In genomic region chr6:157323114-157323923, GRCh38 we compare ENCODE assay signal across 8 cellular contexts. TPM values are rescaled to one million over a fixed set of nuclear protein-coding genes. Genes with fewer than 3 reads are reported as not detected.
A peak's percentile ranks its signal among the peaks of the same experiment; 100 is the strongest.
DNase-seq lines count a peak whose midpoint lies in the region; ATAC-seq and TF ChIP-seq lines count a peak whose summit lies in the region.

TSS of gene TMEM242 (minus strand) at chr6:157323519. CDS start at chr6:157323499, 20 bp downstream.

- H3K27me3 ChIP-seq in AG04450 (ENCODE audit: control insufficient read depth, insufficient read depth, low read length) = no peaks in the 10 kb centered on the region
- H3K27me3 ChIP-seq in dorsolateral prefrontal cortex = no peaks in the 10 kb centered on the region

- H3K4me3 ChIP-seq in AG04450 (ENCODE audit: low read depth, low read length) = peak within 1 kb of the TSS; percentile 74
- H3K4me3 ChIP-seq in dorsolateral prefrontal cortex = peak within 1 kb of the TSS; percentile 61 to 99 (median 90)

- POLR2A ChIA-PET in AG04450 (lab: Yijun Ruan, JAX) = interaction anchor here (0.9 to 1.7 kb wide), 5 partner anchors 9 to 346 kb away, joined by 3 to 7 read pairs (median 5); no protein-coding TSS in a partner anchor

- CTCF ChIA-PET in AG04450 (lab: Charles Lee) = interaction anchor here (0.5 to 4.1 kb wide), 13 partner anchors 8 to 749 kb away, joined by 3 to 18 read pairs (median 4); no protein-coding TSS in a partner anchor

- H3K27ac ChIP-seq in AG04450 (ENCODE audit: low read depth, low read length) = peak within 1 kb of the TSS; percentile 85
- peak within 1 kb of the TSS; percentile 73 to 99 (median 93) for H3K27ac ChIP-seq in dorsolateral prefrontal cortex

- H3K9me3 ChIP-seq in AG04450 (ENCODE audit: control insufficient read depth, insufficient read depth, low read length) = no peaks in the 10 kb centered on the region; the same call in 1 of the 2 replicates

- DNase-seq in AG04450 (ENCODE audit: low read depth, low spot score) (peak; percentile 82), GM19240 (ENCODE audit: insufficient read length, low spot score) (peak; percentile 76), dorsolateral prefrontal cortex (peak; percentile 83 to 94 (median 90)), medulla oblongata (ENCODE audit: extremely low spot score) (peak; percentile 91), DMS114 treated with DMSO at 0.1 percent for 48 hours (lab: John Stamatoyannopoulos, UW; ENCODE audit: unreplicated experiment) (no peak)
- DNase-seq in activated CD4-positive, alpha-beta T cell treated with anti-CD3 and anti-CD28 coated beads for 4 hours = peak; percentile 83 to 88
- peak; percentile 71 for DNase-seq in stimulated activated CD8-positive, alpha-beta memory T cell treated with anti-CD3 and anti-CD28 coated beads, Interleukin-12 subunit alpha, Interleukin-12 subunit beta, amount 100 ng/mL, for 24 hours (ENCODE audit: extremely low read depth)

- peak; percentile 50 for TF ChIP-seq CTCF in AG04450 (IDR thresholded peaks at IDR 0.05; ENCODE audit: low read depth, low read length)
- TF ChIP-seq CTCF in dorsolateral prefrontal cortex (IDR thresholded peaks at IDR 0.05 in 54 of 56, conservative IDR thresholded peaks at IDR 0.05 in 2 of 56; ENCODE audit: low read depth in 1 of 56, partially characterized antibody in 56 of 56) = peak in 50 of 56 donors; percentile 1 to 67 (median 48)

- peak; percentile 90 for ATAC-seq in HG03460 (IDR thresholded peaks at IDR 0.05; ENCODE audit: unreplicated experiment)

- intact Hi-C loops in dorsolateral prefrontal cortex (cut with DNase I) = loop anchor here (1.0 to 10.0 kb wide), 7 partner anchors 57 to 431 kb away; partner anchors contain the start of gene ZDHHC14 (in 2 of the 2)

RNA-seq across cellular contexts. Expression of gene TMEM242, which starts in this region (rescaled TPM):
- polyA plus RNA-seq in AG04450 (2011; rRNA removed) = 6.8 and 8.6 TPM in 2 replicates
- 2.7 and 3.5 TPM in 2 replicates for polyA minus RNA-seq in AG04450 (2011; rRNA and poly(A)+ RNA removed)
- 10 to 100 TPM; 10.7 to 28.5 (median 20.7) TPM for total RNA-seq in dorsolateral prefrontal cortex
